ENCODE assay signal across 10 cellular contexts in the genomic region with DNA sequence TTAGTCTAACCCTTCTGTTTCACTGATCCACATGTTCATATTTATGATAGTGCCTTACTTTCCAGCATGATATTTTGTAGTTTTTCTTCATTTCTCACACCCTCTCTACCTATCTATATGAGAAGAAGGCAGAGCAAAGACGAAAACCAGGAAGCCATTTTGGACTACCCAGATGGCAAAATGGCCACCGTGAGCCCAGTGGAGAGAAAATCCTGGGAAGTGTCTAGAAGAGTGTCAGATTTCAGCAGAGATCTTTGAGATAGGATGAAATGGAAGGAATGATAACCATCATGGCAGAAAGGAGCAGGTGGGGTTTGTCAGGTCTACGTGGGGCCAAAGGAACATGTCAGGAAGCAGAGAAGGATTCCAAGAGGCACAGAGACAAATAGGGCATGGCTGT.
"Had no signal": no experiment of that assay in that cellular context is flagged by ENCODE, and none has a peak within 500 bp of the region (broad histone marks: within the 10 kb centered on the region; RNA-seq: fewer than 3 reads in every experiment).

No MANE protein-coding gene starts in this region.

- H3K4me3 Mint-ChIP-seq: H9, IgD-negative memory B cell had no signal

- DNase-seq: GOT3, H9, HCEC 1CT, Karpas-422, KBM-7 had no signal

- FAIRE-seq: H54, HepG2 had no signal

- H3K27ac Mint-ChIP-seq: H9, IgD-negative memory B cell had no signal

- H3K9ac ChIP-seq: KMS-11 had no signal

- ATAC-seq: HepG2 had no signal

- H3K4me2 ChIP-seq: KMS-11 had no signal

- H3K9me3 Mint-ChIP-seq: H9 had no signal

- H3K27ac ChIP-seq: HL-60, KMS-11 had no signal
